In genomic region chr15:97836003-97836402, GRCh38 we compare ENCODE assay signal across 9 cellular contexts.
"Had no signal": no experiment of that assay in that cellular context is flagged by ENCODE, and none has a peak within 500 bp of the region (broad histone marks: within the 10 kb centered on the region; RNA-seq: fewer than 3 reads in every experiment).

No MANE protein-coding gene starts in this region.

- H3K4me3 ChIP-seq: GM23248, HAP-1 had no signal

- ATAC-seq: HCT116 had no signal

- DNase-seq: GM23248, GOT3, H7, HFFc6, IMR-90, KBM-7 had no signal

- H3K9me3 ChIP-seq: HAP-1 had no signal

- H3K4me1 ChIP-seq: HAP-1 had no signal

- H3K27ac ChIP-seq: GM23248 had no signal

- FAIRE-seq: HTR-8/SVneo had no signal

- H3K36me3 ChIP-seq: HAP-1 had no signal
